In genomic region chr6:141675957-141676356, GRCh38 we compare ENCODE assay signal across 13 cellular contexts.
A peak's percentile ranks its signal among the peaks of the same experiment; 100 is the strongest.
DNase-seq lines count a peak whose midpoint lies in the region; ATAC-seq and TF ChIP-seq lines count a peak whose summit lies in the region.
"Had no signal": no experiment of that assay in that cellular context is flagged by ENCODE, and none has a peak within 500 bp of the region (broad histone marks: within the 10 kb centered on the region; RNA-seq: fewer than 3 reads in every experiment).

No MANE protein-coding gene starts in this region.

- WGBS in heart left ventricle, 4 donors, result 15 to 39% (median 29%) methylated on average over 1 of the region's 1 CpG
- WGBS in right cardiac atrium, result 30% methylated on average over 1 of the region's 1 CpG

- H3K4me1 ChIP-seq in heart left ventricle (peaks cover 0 to 4% (median 0%) of the 10 kb centered on the region in 12 donors), right cardiac atrium (ENCODE audit: control insufficient read depth, insufficient read depth, low read length) (no peaks in the 10 kb centered on the region), vagina (no peaks in the 10 kb centered on the region)
- H3K4me1 ChIP-seq: SJCRH30 had no signal

- no peaks in the 10 kb centered on the region for H3K27me3 ChIP-seq in heart left ventricle
- H3K27me3 ChIP-seq in right cardiac atrium (ENCODE audit: control insufficient read depth, insufficient read depth), result no peaks in the 10 kb centered on the region
- H3K27me3 ChIP-seq in vagina, result no peaks in the 10 kb centered on the region
- H3K27me3 ChIP-seq: SJCRH30 had no signal

- DNase-seq in heart left ventricle (no peak), right cardiac atrium (no peak), RPMI7951 (ENCODE audit: low read depth) (peak; percentile 21), fibroblast of peridontal ligament (ENCODE audit: extremely low read depth) (peak; percentile 65), NCI-H1417 treated with DMSO at 0.1 percent for 48 hours (lab: John Stamatoyannopoulos, UW) (no peak), head of caudate nucleus (no peak), vagina (ENCODE audit: extremely low spot score in 2 of 2) (no peak), NCI-H526 (lab: John Stamatoyannopoulos, UW) (no peak)
- DNase-seq: activated CD4-positive, alpha-beta memory T cell treated with anti-CD3 and anti-CD28 coated beads, Interleukin-2, amount 10 ng/mL, durations not matched to agents 7 days and 5 days; Karpas-422; natural killer cell; SJCRH30; stimulated activated CD4-positive, alpha-beta T cell treated with anti-CD3 and anti-CD28 coated beads, Interleukin-2, amount 100 ng/mL, for 24 hours had no signal

- H3K27ac ChIP-seq in heart left ventricle (no peak overlapping the region), right cardiac atrium (ENCODE audit: low read length) (no peak overlapping the region), vagina (no peak overlapping the region)
- H3K27ac ChIP-seq: SJCRH30 had no signal

- H3K36me3 ChIP-seq in heart left ventricle (no peaks in the 10 kb centered on the region), vagina (no peaks in the 10 kb centered on the region)
- H3K36me3 ChIP-seq: SJCRH30 had no signal

- no peak for TF ChIP-seq POLR2A in heart left ventricle (IDR thresholded peaks at IDR 0.05)
- TF ChIP-seq POLR2A in vagina (IDR thresholded peaks at IDR 0.05), result no peak

- ATAC-seq in heart left ventricle, result no peak
- no peak for ATAC-seq in right cardiac atrium
- ATAC-seq: natural killer cell had no signal

- H3K4me3 ChIP-seq in heart left ventricle, result no peak overlapping the region
- H3K4me3 ChIP-seq in right cardiac atrium (ENCODE audit: low read length), result no peak overlapping the region
- no peak overlapping the region for H3K4me3 ChIP-seq in vagina
- H3K4me3 ChIP-seq: SJCRH30 had no signal

- intact Hi-C loops in heart left ventricle (cut with DNase I), result loop anchor here in 5 of 10 donors (2.0 to 10.0 kb wide), 3 partner anchors 436 to 439 kb away; no protein-coding TSS in a partner anchor
- intact Hi-C loops in right cardiac atrium (cut with DNase I), result loop anchor here in 1 of 4 donors (10.0 kb wide), 1 partner anchor 439 kb away; no protein-coding TSS in a partner anchor
- intact Hi-C loops in head of caudate nucleus (cut with DNase I), result no loop called here
- intact Hi-C loops in vagina (cut with DNase I), result no loop called here

- H3K9me3 ChIP-seq in heart left ventricle (no peaks in the 10 kb centered on the region), right cardiac atrium (ENCODE audit: control insufficient read depth, low read length) (no peaks in the 10 kb centered on the region), vagina (no peaks in the 10 kb centered on the region)
- H3K9me3 ChIP-seq: SJCRH30 had no signal

- TF ChIP-seq CTCF in heart left ventricle (IDR thresholded peaks at IDR 0.05) (peak in 9 of 12 donors; percentile 8 to 45 (median 34)), vagina (IDR thresholded peaks at IDR 0.05) (no peak)

Comparison
In these comparisons a context has a peak if more than half of its experiments do, and no peak if none do; other contexts are left out.
1. DNase-seq: peak in RPMI7951 (single experiment) and fibroblast of peridontal ligament (single experiment); none in heart left ventricle (0 of 5), right cardiac atrium (0 of 3), NCI-H1417 treated with DMSO at 0.1 percent for 48 hours (single experiment), head of caudate nucleus (0 of 42), vagina (0 of 2) and NCI-H526 (0 of 2).
2. CTCF ChIP-seq: peak in heart left ventricle (9 of 12); none in vagina (0 of 3).